8 cellular contexts compared by ENCODE assay signal in the genomic region with DNA sequence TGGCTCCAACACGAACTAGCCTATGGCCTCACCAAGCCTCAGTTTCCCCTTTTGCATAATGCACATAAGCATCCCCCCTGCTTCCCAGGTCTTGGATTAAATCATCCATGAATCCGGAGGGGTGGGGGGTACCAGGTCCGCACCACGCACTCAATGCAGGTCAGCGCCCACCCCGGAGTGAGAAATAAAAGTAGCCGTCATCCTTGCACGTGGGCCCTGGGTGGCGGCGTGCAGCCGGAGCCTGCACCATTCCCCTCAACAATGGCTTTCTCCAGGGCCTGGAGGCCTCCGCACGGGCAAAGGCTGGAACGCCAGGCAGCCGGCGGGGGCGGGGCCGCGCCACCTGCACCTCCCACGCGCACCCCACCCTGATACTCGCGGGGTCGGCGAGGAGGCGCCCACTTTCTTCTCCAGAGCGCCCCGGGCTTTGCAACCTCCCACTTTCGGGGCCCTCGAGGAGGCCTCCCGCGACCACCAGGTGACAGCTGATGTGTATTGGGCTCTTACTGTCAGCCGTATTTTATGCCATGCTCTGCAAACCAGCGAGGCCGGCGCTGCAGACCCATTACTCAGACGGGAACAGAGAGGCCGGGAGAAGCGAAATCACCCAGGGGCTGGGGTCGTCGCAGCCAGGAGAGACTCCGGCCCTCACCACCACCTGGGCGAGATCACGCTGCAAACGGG. TPM values are rescaled to one million over a fixed set of nuclear protein-coding genes. Genes with fewer than 3 reads are reported as not detected.
DNase-seq lines count a peak whose midpoint lies in the region; ATAC-seq, FAIRE-seq and TF ChIP-seq lines count a peak whose summit lies in the region.

No MANE protein-coding gene starts in this region.

- no peaks in the 10 kb centered on the region for H3K9me3 ChIP-seq in CD4-positive, alpha-beta memory T cell (ENCODE audit: control insufficient read depth in 1 of 2, low read length in 2 of 2)
- no peaks in the 10 kb centered on the region for H3K9me3 ChIP-seq in thymus (ENCODE audit: control insufficient read depth)

- H3K4me1 ChIP-seq in CD4-positive, alpha-beta memory T cell (ENCODE audit: insufficient read depth, low read length) = peaks cover 25% of the 10 kb centered on the region
- H3K4me1 ChIP-seq in thymus (ENCODE audit: control insufficient read depth, insufficient read depth, low read length) = peaks cover 19% of the 10 kb centered on the region

- no peak for TF ChIP-seq POLR2A in GM12891 (IDR thresholded peaks at IDR 0.05; ENCODE audit: low read depth, low read length)

- peak; percentile 26 to 31 for ATAC-seq in activated T-cell treated with anti-CD3 and anti-CD28 coated beads, Interleukin-2, amount 50 U/mL, for 4 hours

- peak; percentile 59 to 75 (median 63) for DNase-seq in CD4-positive, alpha-beta memory T cell
- DNase-seq in H7 (peak; percentile 79), NOMO-1 (lab: John Stamatoyannopoulos, UW; ENCODE audit: unreplicated experiment in 2 of 2) (peak; percentile 53 to 57), fibroblast of gingiva (ENCODE audit: low read depth) (peak; percentile 49), GM12891 (ENCODE audit: insufficient read length, low spot score) (no peak)
- peak; percentile 53 for DNase-seq in activated T-cell treated with anti-CD3 and anti-CD28 coated beads, Interleukin-2, amount 50 U/mL, for 4 hours

- no peaks in the 10 kb centered on the region for H3K27me3 Mint-ChIP-seq in CD4-positive, alpha-beta memory T cell
- no peaks in the 10 kb centered on the region for H3K27me3 Mint-ChIP-seq in activated T-cell treated with anti-CD3 and anti-CD28 coated beads, Interleukin-2, amount 50 U/mL, for 4 hours (ENCODE audit: low read depth)
- H3K27me3 Mint-ChIP-seq in nephron (ENCODE audit: low read depth) = peaks cover 32% of the 10 kb centered on the region

- H3K4me3 Mint-ChIP-seq in CD4-positive, alpha-beta memory T cell = peak overlapping the region; percentile 81 to 90 (median 85)
- H3K4me3 Mint-ChIP-seq in activated T-cell treated with anti-CD3 and anti-CD28 coated beads, Interleukin-2, amount 50 U/mL, for 4 hours = peak overlapping the region; percentile 96
- peak overlapping the region; percentile 68 to 80 (median 77) for H3K4me3 Mint-ChIP-seq in nephron

- H3K27ac ChIP-seq in CD4-positive, alpha-beta memory T cell (ENCODE audit: low read depth, low read length) = peak overlapping the region; percentile 76
- H3K27ac ChIP-seq in thymus (ENCODE audit: low read depth) = peak overlapping the region; percentile 76

- intact Hi-C loops in CD4-positive, alpha-beta memory T cell (cut with micrococcal nuclease) = loop anchor here (2.0 to 10.0 kb wide), 4 partner anchors 18 to 323 kb away; a partner anchor contains a TSS

- POLR2A ChIA-PET in CD4-positive, alpha-beta memory T cell (lab: Charles Lee; ENCODE audit: partially characterized antibody) = interaction anchor here (0.6 to 6.8 kb wide), 47 partner anchors 9 to 561 kb away, joined by 3 to 271 read pairs (median 8); a partner anchor contains a TSS

- peak overlapping the region; percentile 22 to 97 for H3K4me3 ChIP-seq in CD4-positive, alpha-beta memory T cell (ENCODE audit: low read length in 2 of 2)
- H3K4me3 ChIP-seq in H7 (ENCODE audit: insufficient read depth, low read depth, low read length) (peak overlapping the region; percentile 95), thymus (ENCODE audit: low read length) (peak overlapping the region; percentile 63)

- H3K36me3 ChIP-seq in CD4-positive, alpha-beta memory T cell (ENCODE audit: insufficient read depth, low read length) = no peaks in the 10 kb centered on the region
- H3K36me3 ChIP-seq in H7 (replicated peaks; ENCODE audit: control insufficient read depth, insufficient read depth, low read length) (peaks cover 2% of the 10 kb centered on the region; the same call in 1 of the 2 replicates), thymus (ENCODE audit: control insufficient read depth, insufficient read depth) (peaks cover 4% of the 10 kb centered on the region)

- under 1% methylated on average over 45 of the region's 45 CpGs for WGBS in thymus

- FAIRE-seq in GM12891 (lab: Jason Lieb, UNC) = no peak

- peaks cover 6 to 36% (median 14%) of the 10 kb centered on the region in 4 donors for H3K4me1 Mint-ChIP-seq in CD4-positive, alpha-beta memory T cell
- H3K4me1 Mint-ChIP-seq in activated T-cell treated with anti-CD3 and anti-CD28 coated beads, Interleukin-2, amount 50 U/mL, for 4 hours (ENCODE audit: low read depth) = peaks cover 17% of the 10 kb centered on the region
- peaks cover 19% of the 10 kb centered on the region for H3K4me1 Mint-ChIP-seq in nephron

- H3K36me3 Mint-ChIP-seq in CD4-positive, alpha-beta memory T cell = peaks cover 5 to 26% of the 10 kb centered on the region in 2 donors
- peaks cover 16% of the 10 kb centered on the region for H3K36me3 Mint-ChIP-seq in activated T-cell treated with anti-CD3 and anti-CD28 coated beads, Interleukin-2, amount 50 U/mL, for 4 hours (ENCODE audit: insufficient read depth)
- no peaks in the 10 kb centered on the region for H3K36me3 Mint-ChIP-seq in nephron (ENCODE audit: low read depth)

- H3K9me3 Mint-ChIP-seq in CD4-positive, alpha-beta memory T cell = peaks cover 0 to 16% (median 0%) of the 10 kb centered on the region in 8 donors
- H3K9me3 Mint-ChIP-seq in activated T-cell treated with anti-CD3 and anti-CD28 coated beads, Interleukin-2, amount 50 U/mL, for 4 hours = no peaks in the 10 kb centered on the region
- H3K9me3 Mint-ChIP-seq in nephron = no peaks in the 10 kb centered on the region

- TF ChIP-seq CTCF in nephron (IDR thresholded peaks at IDR 0.05; ENCODE audit: unreplicated experiment in 3 of 3) = no peak

- peak overlapping the region; percentile 85 to 97 (median 94) for H3K27ac Mint-ChIP-seq in CD4-positive, alpha-beta memory T cell
- H3K27ac Mint-ChIP-seq in nephron = no peak overlapping the region

- H3K27me3 ChIP-seq in CD4-positive, alpha-beta memory T cell (ENCODE audit: insufficient read depth, low read length) = no peaks in the 10 kb centered on the region
- H3K27me3 ChIP-seq in H7 (ENCODE audit: control insufficient read depth, insufficient read depth, low read length) (peaks cover 6% of the 10 kb centered on the region; the same call in 1 of the 2 replicates), thymus (ENCODE audit: control insufficient read depth, insufficient read depth) (peaks cover 4% of the 10 kb centered on the region)

- CTCF ChIA-PET in CD4-positive, alpha-beta memory T cell (lab: Charles Lee; ENCODE audit: partially characterized antibody) = interaction anchor here (0.9 to 6.8 kb wide), 14 partner anchors 20 to 162 kb away, joined by 3 to 123 read pairs (median 16); no protein-coding TSS in a partner anchor

TF ChIP-seq in GM12891, 5 proteins besides CTCF, POLR2A, EP300 and RAD21:
- no peak for TF ChIP-seq POU2F2 (IDR thresholded peaks at IDR 0.05; ENCODE audit: low read depth, low read length)
- TF ChIP-seq PAX5 (IDR thresholded peaks at IDR 0.05; ENCODE audit: insufficient read depth, low read length, severe bottlenecking) = no peak
- no peak for TF ChIP-seq POLR2AphosphoS5 (IDR thresholded peaks at IDR 0.05; ENCODE audit: low read depth, low read length)
- no peak for TF ChIP-seq TAF1 (IDR thresholded peaks at IDR 0.05; ENCODE audit: low read depth, low read length)
- no peak for TF ChIP-seq SPI1 (IDR thresholded peaks at IDR 0.05; ENCODE audit: low read depth, low read length)
TF ChIP-seq in GM12891: peak in this region for 0.

RNA-seq across cellular contexts. Expression of a gene that starts 0.8 kb away (rescaled TPM):
- total RNA-seq in CD4-positive, alpha-beta memory T cell = 10 to 100 TPM; 88.2 to 88.3 TPM
- 10 to 100 TPM; 44.9 to 94.4 TPM for polyA plus RNA-seq in CD4-positive, alpha-beta memory T cell
- 29.4 and 39.9 TPM in 2 replicates for total RNA-seq in H7 (2014; rRNA removed; shearing (Covaris generic))
- total RNA-seq in activated T-cell treated with anti-CD3 and anti-CD28 coated beads, Interleukin-2, amount 50 U/mL, for 4 hours = 10 to 100 TPM; 67.4 to 75.5 (median 72.8) TPM
- polyA plus RNA-seq in thymus = 161 TPM
- polyA plus RNA-seq in GM12891 (2012; ENCODE audit: low read depth, missing spikeins) = 138 TPM

RNA-seq across cellular contexts. Expression of a gene that starts 18.4 kb away (rescaled TPM):
- total RNA-seq in CD4-positive, alpha-beta memory T cell = 10 to 100 TPM; 19.8 to 19.9 TPM
- polyA plus RNA-seq in CD4-positive, alpha-beta memory T cell = 10 to 100 TPM in 1 of 2 donors, 1 to 10 TPM in 1; 3.8 to 10.8 TPM
- total RNA-seq in H7 (2014; rRNA removed; shearing (Covaris generic)) = 204 and 229 TPM in 2 replicates
- total RNA-seq in activated T-cell treated with anti-CD3 and anti-CD28 coated beads, Interleukin-2, amount 50 U/mL, for 4 hours = 10 to 100 TPM; 90.9 to 98.3 (median 92.0) TPM
- 13.8 TPM for polyA plus RNA-seq in thymus
- 43.5 TPM for polyA plus RNA-seq in GM12891 (2012; ENCODE audit: low read depth, missing spikeins)

RNA-seq across cellular contexts. Expression of a gene that starts 47.8 kb away (rescaled TPM):
- total RNA-seq in CD4-positive, alpha-beta memory T cell = 10 to 100 TPM; 30.6 to 31.6 TPM
- polyA plus RNA-seq in CD4-positive, alpha-beta memory T cell = 10 to 100 TPM; 65.9 to 76.4 TPM
- 176 and 179 TPM in 2 replicates for total RNA-seq in H7 (2014; rRNA removed; shearing (Covaris generic))
- 100 to 1,000 TPM; 273 to 326 (median 286) TPM for total RNA-seq in activated T-cell treated with anti-CD3 and anti-CD28 coated beads, Interleukin-2, amount 50 U/mL, for 4 hours
- polyA plus RNA-seq in thymus = 56.1 TPM
- polyA plus RNA-seq in GM12891 (2012; ENCODE audit: low read depth, missing spikeins) = 60.4 TPM

Comparison
In these comparisons a context has a peak if more than half of its experiments do, and no peak if none do; other contexts are left out.
1. H3K27ac Mint-ChIP-seq: peak in CD4-positive, alpha-beta memory T cell (7 of 7); none in nephron (0 of 3).
2. Peak in every context shown above with its lines, with median percentiles within 50 percentile points of each other: H3K4me3 ChIP-seq and H3K4me3 Mint-ChIP-seq.